In the genomic region with DNA sequence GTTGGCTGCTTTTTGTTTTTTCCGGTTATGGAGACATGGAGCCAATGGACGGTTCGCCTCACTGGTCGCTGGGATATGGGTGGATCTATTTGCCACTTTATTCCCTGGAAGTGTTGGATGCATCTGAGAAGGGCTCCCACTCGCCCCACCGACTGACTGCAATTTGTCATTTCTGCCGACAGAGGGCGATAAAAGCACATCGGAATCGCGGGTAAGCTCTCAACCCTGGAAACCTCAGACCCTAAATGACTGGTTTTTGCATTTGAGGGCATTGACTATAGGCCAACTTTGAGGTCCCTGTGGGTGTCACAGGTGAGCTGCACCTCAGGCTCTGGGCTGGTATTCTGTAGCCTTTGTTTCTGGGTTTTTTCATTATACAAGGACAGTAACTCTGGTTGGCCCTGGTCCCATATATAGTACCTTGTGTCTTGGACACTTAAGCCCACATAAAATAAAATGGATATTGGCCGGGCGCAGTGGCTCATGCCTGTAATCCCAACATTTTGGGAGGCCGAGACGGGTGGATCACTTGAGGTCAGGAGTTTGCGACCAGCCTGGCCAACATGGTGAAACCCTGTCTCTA, we compare ENCODE assay signal across 8 cellular contexts. TPM values are rescaled to one million over a fixed set of nuclear protein-coding genes. Genes with fewer than 3 reads are reported as not detected.
DNase-seq lines count a peak whose midpoint lies in the region; ATAC-seq and TF ChIP-seq lines count a peak whose summit lies in the region.

No MANE protein-coding gene starts in this region.

- no peak overlapping the region for H3K27ac Mint-ChIP-seq in CD8-positive, alpha-beta memory T cell
- H3K27ac Mint-ChIP-seq in HFFc6 = no peak overlapping the region

- BruUV-seq in Panc1 (replicated peaks; lab: Mats Ljungman, UMichigan) = no TSS peak

- POLR2A ChIA-PET in CD8-positive, alpha-beta memory T cell (lab: Charles Lee) = no interaction called here
- POLR2A ChIA-PET in Panc1 (lab: Charles Lee) = no interaction called here

- no peak overlapping the region for H3K4me3 ChIP-seq in CD8-positive, alpha-beta memory T cell (ENCODE audit: low read length)
- peak overlapping the region; percentile 23 to 43 for H3K4me3 ChIP-seq in Panc1 (ENCODE audit: low read depth in 2 of 2, low read length in 2 of 2)

- in situ Hi-C loops in Panc1 (cut with HindIII; ENCODE audit: low pct_unique_long_range_greater_than_20kb, low sequenced_read_pairs) = no loop called here

- H3K27me3 ChIP-seq in CD8-positive, alpha-beta memory T cell (ENCODE audit: insufficient read depth, low read length, poor library complexity, severe bottlenecking) = no peaks in the 10 kb centered on the region
- no peaks in the 10 kb centered on the region for H3K27me3 ChIP-seq in Panc1 (ENCODE audit: control insufficient read depth, insufficient read depth, low read length)

- H3K36me3 Mint-ChIP-seq in CD8-positive, alpha-beta memory T cell = no peaks in the 10 kb centered on the region
- no peaks in the 10 kb centered on the region for H3K36me3 Mint-ChIP-seq in HFFc6 (ENCODE audit: low read depth)

- no peaks in the 10 kb centered on the region for H3K9me3 ChIP-seq in CD8-positive, alpha-beta memory T cell (ENCODE audit: low read length)
- no peaks in the 10 kb centered on the region for H3K9me3 ChIP-seq in Panc1 (ENCODE audit: control insufficient read depth, insufficient read depth, low read depth, low read length)

- ATAC-seq in Panc1 (peak; percentile 65), GM18907 (IDR thresholded peaks at IDR 0.05; ENCODE audit: unreplicated experiment) (no peak), omental fat pad (ENCODE audit: low FRiP score) (no peak)

- CTCF ChIA-PET in CD8-positive, alpha-beta memory T cell (lab: Charles Lee) = interaction anchor here (0.8 to 1.8 kb wide), 9 partner anchors 9 to 354 kb away, joined by 3 to 5 read pairs (median 3); a partner anchor contains a TSS
- CTCF ChIA-PET in Panc1 (lab: Charles Lee) = interaction anchor here (0.5 to 1.5 kb wide), 9 partner anchors 9 to 936 kb away, joined by 3 to 7 read pairs (median 3); a partner anchor contains a TSS

- no peaks in the 10 kb centered on the region for H3K4me1 ChIP-seq in CD8-positive, alpha-beta memory T cell (ENCODE audit: insufficient read depth, low read length)
- peaks cover 17% of the 10 kb centered on the region for H3K4me1 ChIP-seq in Panc1 (ENCODE audit: control insufficient read depth, insufficient read depth, low read length)

- H3K27ac ChIP-seq in CD8-positive, alpha-beta memory T cell (ENCODE audit: low read depth, low read length) = no peak overlapping the region
- H3K27ac ChIP-seq in Panc1 (ENCODE audit: low read length) = no peak overlapping the region

- peak; percentile 12 to 57 (median 25) for DNase-seq in CD8-positive, alpha-beta memory T cell
- peak; percentile 23 for DNase-seq in HFFc6
- DNase-seq in Panc1 (ENCODE audit: low read depth, low spot score) = peak; percentile 56
- DNase-seq in activated gamma-delta T cell treated with anti-CD3 and anti-CD28 coated beads, Interleukin-2, amount 50 U/mL, for 16 hours (ENCODE audit: low read depth) = peak; percentile 13
- peak; percentile 78 for DNase-seq in germinal center (ENCODE audit: low spot score)
- peak in 8 of 10 donors; percentile 37 to 94 (median 69) for DNase-seq in posterior cingulate gyrus
- no peak for DNase-seq in omental fat pad (ENCODE audit: low spot score)

- no peaks in the 10 kb centered on the region for H3K36me3 ChIP-seq in CD8-positive, alpha-beta memory T cell (ENCODE audit: insufficient read depth, low read length)
- no peaks in the 10 kb centered on the region for H3K36me3 ChIP-seq in Panc1 (ENCODE audit: control insufficient read depth, insufficient read depth, low read length)

- intact Hi-C loops in Panc1 (cut with micrococcal nuclease; ENCODE audit: unreplicated experiment) (loop anchor here (10.0 kb wide), 1 partner anchor 274 kb away; no protein-coding TSS in a partner anchor), posterior cingulate gyrus (cut with DNase I) (loop anchor here (10.0 kb wide), 2 partner anchors 214 to 654 kb away; a partner anchor contains a TSS)

- H3K27me3 Mint-ChIP-seq in CD8-positive, alpha-beta memory T cell = peaks cover 4 to 29% of the 10 kb centered on the region in 2 donors
- H3K27me3 Mint-ChIP-seq in HFFc6 (ENCODE audit: insufficient read depth) = peaks cover 12% of the 10 kb centered on the region

- no peak overlapping the region for H3K4me3 Mint-ChIP-seq in CD8-positive, alpha-beta memory T cell
- no peak overlapping the region for H3K4me3 Mint-ChIP-seq in HFFc6

- no peaks in the 10 kb centered on the region for H3K9me3 Mint-ChIP-seq in CD8-positive, alpha-beta memory T cell
- no peaks in the 10 kb centered on the region for H3K9me3 Mint-ChIP-seq in HFFc6

- H3K4me1 Mint-ChIP-seq in CD8-positive, alpha-beta memory T cell = peaks cover 4 to 16% (median 8%) of the 10 kb centered on the region in 3 donors
- H3K4me1 Mint-ChIP-seq in HFFc6 (ENCODE audit: low read depth) = peaks cover 28% of the 10 kb centered on the region

- peak; percentile 94 for TF ChIP-seq CTCF in HFFc6 (IDR thresholded peaks at IDR 0.05)
- peak; percentile 98 for TF ChIP-seq CTCF in Panc1 (IDR thresholded peaks at IDR 0.05)
- peak in 1 of 3 donors; percentile 32 for TF ChIP-seq CTCF in omental fat pad (IDR thresholded peaks at IDR 0.05)

RNA-seq across cellular contexts. Expression of a gene that starts 11.9 kb away (rescaled TPM):
- not detected for total RNA-seq in CD8-positive, alpha-beta memory T cell
- not detected for polyA plus RNA-seq in CD8-positive, alpha-beta memory T cell
- total RNA-seq in HFFc6 (2021; fragmentation: NEBNext Ultra II Directional; extraction: Animal tissue kit (Norgen Biotek cat#: 25700)) = not detected
- total RNA-seq in Panc1 (2021; ENCODE audit: unreplicated experiment) = not detected
- polyA plus RNA-seq in Panc1 (2012; ENCODE audit: insufficient read length) = not detected
- not detected for total RNA-seq in omental fat pad
